1 cellular context compared by ENCODE assay signal in genomic region chr17:81566461-81567126, GRCh38.
TF ChIP-seq lines count a peak whose summit lies in the region.

No MANE protein-coding gene starts in this region.

TF ChIP-seq in A549, 52 proteins besides CTCF, POLR2A, EP300 and RAD21 (continued from another document):
- TF ChIP-seq CHD4 (IDR thresholded peaks at IDR 0.05; ENCODE audit: borderline replicate concordance) = no peak
- no peak for TF ChIP-seq CBX2 (IDR thresholded peaks at IDR 0.05; ENCODE audit: borderline replicate concordance, low read depth)
- TF ChIP-seq HOXB13 (CRISPR knock-in tag; IDR thresholded peaks at IDR 0.05; ENCODE audit: low read depth) = peak; percentile 94; the same call in 1 of the 2 replicates
- no peak for TF ChIP-seq MYC (IDR thresholded peaks at IDR 0.05; ENCODE audit: borderline replicate concordance, low read length)
- TF ChIP-seq RNF2 (IDR thresholded peaks at IDR 0.05; ENCODE audit: borderline replicate concordance, low read depth) = no peak
- TF ChIP-seq, protein P1, sequence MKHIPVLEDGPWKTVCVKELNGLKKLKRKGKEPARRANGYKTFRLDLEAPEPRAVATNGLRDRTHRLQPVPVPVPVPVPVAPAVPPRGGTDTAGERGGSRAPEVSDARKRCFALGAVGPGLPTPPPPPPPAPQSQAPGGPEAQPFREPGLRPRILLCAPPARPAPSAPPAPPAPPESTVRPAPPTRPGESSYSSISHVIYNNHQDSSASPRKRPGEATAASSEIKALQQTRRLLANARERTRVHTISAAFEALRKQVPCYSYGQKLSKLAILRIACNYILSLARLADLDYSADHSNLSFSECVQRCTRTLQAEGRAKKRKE (CRISPR knock-in tag; IDR thresholded peaks at IDR 0.05; ENCODE audit: low read depth) = peak; percentile 32; the same call in 1 of the 2 replicates
- TF ChIP-seq, protein P2, sequence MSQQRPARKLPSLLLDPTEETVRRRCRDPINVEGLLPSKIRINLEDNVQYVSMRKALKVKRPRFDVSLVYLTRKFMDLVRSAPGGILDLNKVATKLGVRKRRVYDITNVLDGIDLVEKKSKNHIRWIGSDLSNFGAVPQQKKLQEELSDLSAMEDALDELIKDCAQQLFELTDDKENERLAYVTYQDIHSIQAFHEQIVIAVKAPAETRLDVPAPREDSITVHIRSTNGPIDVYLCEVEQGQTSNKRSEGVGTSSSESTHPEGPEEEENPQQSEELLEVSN (IDR thresholded peaks at IDR 0.05; ENCODE audit: borderline replicate concordance, low read depth) = no peak
- peak; percentile 70; the same call in 1 of the 3 replicates for TF ChIP-seq BCL3 (IDR thresholded peaks at IDR 0.05)
- TF ChIP-seq JUN (IDR thresholded peaks at IDR 0.05) = peak; percentile 89 to 91; a peak in 4 of 5 replicates
